1 cellular context compared by ENCODE assay signal in the genomic region with DNA sequence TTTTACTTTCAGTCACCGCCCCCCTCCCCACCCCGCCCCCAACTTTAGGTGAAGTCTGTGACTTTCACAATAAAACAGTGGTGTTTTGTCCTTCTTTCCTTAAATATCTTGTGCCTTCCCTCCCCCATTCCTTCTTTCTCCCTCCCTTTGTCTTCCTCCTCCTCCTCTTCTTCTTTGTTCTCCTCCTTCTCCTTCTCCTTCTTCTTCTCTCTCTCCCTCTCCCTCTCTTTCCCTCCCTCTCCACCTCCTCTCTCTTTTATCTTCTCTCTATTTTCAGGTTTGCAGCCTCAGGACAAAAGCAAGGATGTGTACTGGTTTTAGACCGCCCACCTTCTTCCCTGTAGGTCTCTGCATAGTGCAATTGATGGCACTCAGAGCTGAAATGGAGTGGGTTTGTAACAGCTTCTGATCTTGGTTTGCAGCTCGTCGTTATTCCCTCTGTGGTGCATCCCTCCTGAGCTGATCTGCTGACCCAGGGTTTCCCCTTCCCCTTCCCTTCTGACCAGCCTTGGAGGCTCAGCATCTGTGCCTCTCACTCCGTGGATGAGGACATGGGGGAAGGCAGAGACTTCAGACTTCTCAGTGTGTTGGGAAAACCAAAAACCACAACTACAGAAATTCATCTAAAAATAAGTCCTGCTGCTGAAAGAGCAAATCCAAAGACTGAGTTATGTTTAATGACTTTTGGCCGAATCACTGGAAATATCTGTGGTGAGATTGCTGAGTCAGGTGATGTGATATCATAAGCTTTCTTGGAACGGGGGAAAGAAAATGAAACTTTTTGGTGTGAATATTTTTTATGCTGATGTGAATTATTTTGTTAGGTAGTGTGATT.
TF ChIP-seq lines count a peak whose summit lies in the region.

No MANE protein-coding gene starts in this region.

TF ChIP-seq in H1, 55 proteins besides CTCF, POLR2A, EP300 and RAD21:
- TF ChIP-seq KDM4A (IDR thresholded peaks at IDR 0.05; ENCODE audit: low read depth, low read length, severe bottlenecking), result peak; percentile 19
- peak; percentile 32 for TF ChIP-seq EZH2 (IDR thresholded peaks at IDR 0.05; ENCODE audit: low read depth, low read length, severe bottlenecking)
- no peak for TF ChIP-seq RXRA (IDR thresholded peaks at IDR 0.05; ENCODE audit: insufficient read depth, low read depth, low read length)
- TF ChIP-seq TCF12 (IDR thresholded peaks at IDR 0.05; ENCODE audit: low read depth, low read length), result no peak
- no peak for TF ChIP-seq SIX5 (IDR thresholded peaks at IDR 0.05; ENCODE audit: low read depth, low read length)
- TF ChIP-seq SUZ12 (IDR thresholded peaks at IDR 0.05; ENCODE audit: low read length), result peak; percentile 45; the same call in 1 of the 2 replicates
- no peak for TF ChIP-seq POLR2AphosphoS5 (IDR thresholded peaks at IDR 0.05; ENCODE audit: low read depth, low read length)
- TF ChIP-seq JUN (IDR thresholded peaks at IDR 0.05; ENCODE audit: low read depth, low read length), result no peak
